In the genomic region with DNA sequence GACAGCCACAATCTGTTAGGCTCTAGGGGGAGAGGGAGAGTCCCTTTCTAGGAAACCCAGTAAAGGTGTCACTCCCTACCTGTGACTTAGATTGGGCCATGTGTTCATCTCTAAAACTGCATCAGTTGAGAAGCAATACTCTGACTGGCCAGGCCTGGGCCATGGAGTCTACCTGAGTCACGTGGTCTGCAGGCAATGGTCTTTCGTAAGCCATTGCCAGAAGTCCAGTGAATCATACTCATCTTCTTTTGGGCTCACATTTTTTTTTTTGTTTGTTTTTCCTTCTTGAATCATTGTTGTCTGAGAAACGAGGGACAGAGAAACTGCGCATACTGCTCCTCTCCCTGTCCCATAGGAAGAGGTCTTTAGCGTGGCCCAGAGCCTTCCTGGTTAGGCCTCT, we compare ENCODE assay signal across 19 cellular contexts.
"Had no signal": no experiment of that assay in that cellular context is flagged by ENCODE, and none has a peak within 500 bp of the region (broad histone marks: within the 10 kb centered on the region; RNA-seq: fewer than 3 reads in every experiment).

No MANE protein-coding gene starts in this region.

- H3K4me3 ChIP-seq: body of pancreas, esophagus muscularis mucosa, heart right ventricle, left ventricle myocardium inferior, pancreas, testis had no signal

- H3K9me3 Mint-ChIP-seq: activated naive CD4-positive, alpha-beta T cell treated with anti-CD3 and anti-CD28 coated beads, Interleukin-2, amount 50 U/mL, for 24 hours; activated T-cell treated with anti-CD3 and anti-CD28 coated beads, Interleukin-2, amount 50 U/mL, for 24 hours; neural crest cell had no signal

- H3K27ac Mint-ChIP-seq: activated CD8-positive, alpha-beta memory T cell treated with anti-CD3 and anti-CD28 coated beads, Interleukin-2, amount 10 ng/mL, durations not matched to agents 7 days and 5 days; activated naive CD4-positive, alpha-beta T cell treated with anti-CD3 and anti-CD28 coated beads, Interleukin-2, amount 50 U/mL, for 24 hours; activated T-cell treated with anti-CD3 and anti-CD28 coated beads, Interleukin-2, amount 50 U/mL, for 24 hours had no signal

- DNase-seq: activated CD4-positive, alpha-beta T cell treated with anti-CD3 and anti-CD28 coated beads, Interleukin-2, amount 50 U/mL, for 4 hours; activated CD4-positive, CD25-positive, alpha-beta regulatory T cell treated with anti-CD3 and anti-CD28 coated beads, Interleukin-2, amount 50 U/mL, for 72 hours; activated CD8-positive, alpha-beta memory T cell treated with anti-CD3 and anti-CD28 coated beads, Interleukin-2, amount 10 ng/mL, durations not matched to agents 7 days and 5 days; activated effector memory CD4-positive, alpha-beta T cell treated with Interleukin-2 at 50 U/mL for 16 hours; activated T-cell treated with anti-CD3 and anti-CD28 coated beads, Interleukin-2, amount 50 U/mL, for 24 hours; amniotic stem cell; body of pancreas; cerebellar nuclear complex; heart right ventricle; left ventricle myocardium inferior; pancreas; stimulated activated CD4-positive, alpha-beta T cell treated with anti-CD3 and anti-CD28 coated beads, Interleukin-2, amount 100 ng/mL, for 48 hours; stimulated activated CD8-positive, alpha-beta memory T cell treated with anti-CD3 and anti-CD28 coated beads, Interleukin-4, amount 100 ng/mL, for 48 hours; stimulated activated naive CD8-positive, alpha-beta T cell treated with anti-CD3 and anti-CD28 coated beads, Interleukin-15, Interleukin-2, amounts not matched to agents 100 U/mL and 50 U/mL, for 24 hours; testis had no signal

- H3K27ac ChIP-seq: body of pancreas, esophagus muscularis mucosa, foreskin keratinocyte, heart right ventricle, left ventricle myocardium inferior, pancreas, testis had no signal

- H3K36me3 Mint-ChIP-seq: activated CD8-positive, alpha-beta memory T cell treated with anti-CD3 and anti-CD28 coated beads, Interleukin-2, amount 10 ng/mL, durations not matched to agents 7 days and 5 days; activated naive CD4-positive, alpha-beta T cell treated with anti-CD3 and anti-CD28 coated beads, Interleukin-2, amount 50 U/mL, for 24 hours had no signal

- H3K27me3 ChIP-seq: body of pancreas, testis had no signal

- H3K36me3 ChIP-seq: esophagus muscularis mucosa, heart right ventricle, left ventricle myocardium inferior, pancreas had no signal

- ATAC-seq: activated CD8-positive, alpha-beta memory T cell treated with anti-CD3 and anti-CD28 coated beads, Interleukin-2, amount 10 ng/mL, durations not matched to agents 7 days and 5 days; body of pancreas; foreskin keratinocyte; heart right ventricle; pancreas; stimulated activated naive CD8-positive, alpha-beta T cell treated with anti-CD3 and anti-CD28 coated beads, Interleukin-15, Interleukin-2, amounts not matched to agents 100 U/mL and 50 U/mL, for 24 hours had no signal

- H3K9me3 ChIP-seq: body of pancreas, esophagus muscularis mucosa, left ventricle myocardium inferior, pancreas, testis had no signal

- H3K4me3 Mint-ChIP-seq: activated CD8-positive, alpha-beta memory T cell treated with anti-CD3 and anti-CD28 coated beads, Interleukin-2, amount 10 ng/mL, durations not matched to agents 7 days and 5 days; activated naive CD4-positive, alpha-beta T cell treated with anti-CD3 and anti-CD28 coated beads, Interleukin-2, amount 50 U/mL, for 24 hours; activated T-cell treated with anti-CD3 and anti-CD28 coated beads, Interleukin-2, amount 50 U/mL, for 24 hours; neural crest cell had no signal
